Comparison of ENCODE assay signal across 8 cellular contexts in the genomic region with DNA sequence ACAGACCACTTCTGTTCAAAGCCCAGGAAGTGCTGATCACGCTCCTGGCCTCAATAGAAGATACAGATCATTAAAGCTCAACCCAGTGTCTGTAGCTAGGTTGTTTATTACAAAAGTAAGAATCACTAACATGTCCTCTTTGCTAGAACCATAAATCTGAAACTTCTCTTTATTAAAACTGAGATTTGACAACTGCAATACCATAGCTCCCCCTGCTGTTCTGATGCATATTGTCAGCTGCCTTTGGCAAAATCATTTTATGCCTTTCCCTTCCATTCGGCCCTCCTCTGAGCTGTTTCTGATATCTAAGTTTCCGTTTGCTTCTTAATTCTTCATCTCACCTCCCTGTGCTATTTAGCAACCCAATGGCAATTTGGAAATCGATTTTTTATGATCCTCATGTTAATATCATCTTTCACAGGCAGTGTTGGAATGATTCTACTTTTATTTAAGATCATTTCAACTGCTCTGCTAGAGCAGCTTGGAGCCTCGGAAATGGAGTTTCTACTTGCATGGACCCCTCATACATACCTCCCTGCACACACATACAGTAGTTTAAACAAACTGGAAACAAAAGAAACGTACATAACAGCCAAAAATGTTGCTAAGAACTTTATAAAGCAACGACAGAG.
DNase-seq lines count a peak whose midpoint lies in the region; ATAC-seq and TF ChIP-seq lines count a peak whose summit lies in the region.

No MANE protein-coding gene starts in this region.

- intact Hi-C loops in IMR-90 (cut with micrococcal nuclease) (loop anchor here (1.0 to 10.0 kb wide), 8 partner anchors 169 to 1113 kb away; no protein-coding TSS in a partner anchor), sciatic nerve (cut with DNase I) (no loop called here)

- H2AK5ac ChIP-seq in IMR-90 (ENCODE audit: low read depth, low read length) (no peak overlapping the region), neuronal stem cell (ENCODE audit: low read depth, low read length) (no peak overlapping the region)

- peak overlapping the region; percentile 63; the same call in 1 of the 2 replicates for H2BK20ac ChIP-seq in IMR-90 (ENCODE audit: low read depth, low read length)

- H3K4me2 ChIP-seq in IMR-90 (ENCODE audit: low read depth, low read length) = peak overlapping the region; percentile 34; the same call in 1 of the 2 replicates
- no peak overlapping the region for H3K4me2 ChIP-seq in neuronal stem cell (ENCODE audit: insufficient read depth, low read length, poor library complexity, severe bottlenecking)

- peak; percentile 94 for TF ChIP-seq RAD21 in IMR-90 (IDR thresholded peaks at IDR 0.05; ENCODE audit: low read length)

- dilution Hi-C loops in IMR-90 (cut with HindIII; ENCODE audit: low sequenced_read_pairs, unreplicated experiment) = no loop called here

- CTCF ChIA-PET in IMR-90 (lab: Yijun Ruan, JAX) = interaction anchor here (0.6 to 2.0 kb wide), 20 partner anchors 13 to 940 kb away, joined by 3 to 15 read pairs (median 4); no protein-coding TSS in a partner anchor

- H4K5ac ChIP-seq in IMR-90 (ENCODE audit: low read depth, low read length) = no peak overlapping the region

- peak; percentile 66 for ATAC-seq in GM21423 (IDR thresholded peaks at IDR 0.05; ENCODE audit: unreplicated experiment)
- peak; percentile 89 for ATAC-seq in IMR-90 (ENCODE audit: low read depth)
- no peak for ATAC-seq in sciatic nerve

- DNase-seq in NCI-H524 (lab: John Stamatoyannopoulos, UW) (peak; percentile 1 to 68), NCI-H524 treated with DMSO at 0.1 percent for 48 hours (lab: John Stamatoyannopoulos, UW) (no peak), IMR-90 (peak; percentile 69), SIG-M5 treated with dmso at 0.1 percent for 504 hours (lab: John Stamatoyannopoulos, UW; ENCODE audit: unreplicated experiment) (peak; percentile 65), epithelial cell of proximal tubule (ENCODE audit: low read depth) (peak; percentile 3), neuronal stem cell (ENCODE audit: low spot score) (peak; percentile 56), sciatic nerve (ENCODE audit: low spot score) (no peak)

- TF ChIP-seq CTCF in IMR-90 (conservative IDR thresholded peaks at IDR 0.05; ENCODE audit: low read depth, low read length) (peak; percentile 93), epithelial cell of proximal tubule (conservative IDR thresholded peaks at IDR 0.05; ENCODE audit: low read depth, low read length) (peak; percentile 91)

- H3K9ac ChIP-seq in IMR-90 (ENCODE audit: low read depth, low read length) (peak overlapping the region; percentile 46; the same call in 1 of the 2 replicates), neuronal stem cell (ENCODE audit: low read depth, low read length, poor library complexity) (no peak overlapping the region)

- no peaks in the 10 kb centered on the region for H3K9me1 ChIP-seq in IMR-90 (ENCODE audit: insufficient read depth, low read length)

- no peak overlapping the region for H3K56ac ChIP-seq in IMR-90 (ENCODE audit: extremely low read depth, insufficient read depth, low read length)

- no peak overlapping the region for H2BK5ac ChIP-seq in IMR-90 (ENCODE audit: low read depth, low read length, poor library complexity, severe bottlenecking)
- no peak overlapping the region for H2BK5ac ChIP-seq in neuronal stem cell (ENCODE audit: low read length)

- 0 out of 4 replicates have a peak overlapping the region, but pooled peaks of 1 of the 2 experiments have one; percentile 18 for H4K8ac ChIP-seq in IMR-90 (ENCODE audit: low read depth in 2 of 2, low read length in 2 of 2)
- no peak overlapping the region for H4K8ac ChIP-seq in neuronal stem cell (ENCODE audit: low read depth, low read length)

- H3K4me1 ChIP-seq in IMR-90 (ENCODE audit: control insufficient read depth, insufficient read depth, low read length) = no peaks in the 10 kb centered on the region
- no peaks in the 10 kb centered on the region for H3K4me1 ChIP-seq in neuronal stem cell (ENCODE audit: control insufficient read depth in 2 of 2, insufficient read depth in 1 of 2, low read depth in 1 of 2, low read length in 2 of 2)

- no peak overlapping the region for H3K18ac ChIP-seq in IMR-90 (ENCODE audit: low read depth, low read length)
- no peak overlapping the region for H3K18ac ChIP-seq in neuronal stem cell (ENCODE audit: low read length)

- peak overlapping the region; percentile 48 for H2BK120ac ChIP-seq in IMR-90 (ENCODE audit: low read depth, low read length)
- H2BK120ac ChIP-seq in neuronal stem cell (ENCODE audit: low read depth, low read length) = no peak overlapping the region

- no peaks in the 10 kb centered on the region for H4K20me1 ChIP-seq in IMR-90 (ENCODE audit: insufficient read depth, low read length)

- no peaks in the 10 kb centered on the region for H3K27me3 ChIP-seq in IMR-90 (ENCODE audit: control insufficient read depth, insufficient read depth, low read length)
- no peaks in the 10 kb centered on the region for H3K27me3 ChIP-seq in neuronal stem cell (ENCODE audit: control insufficient read depth in 3 of 3, insufficient read depth in 3 of 3, low read depth in 1 of 3, low read length in 3 of 3)

- H2AK9ac ChIP-seq in IMR-90 (replicated peaks; ENCODE audit: low read depth, low read length, poor library complexity) = no peak overlapping the region

- no peak for TF ChIP-seq POLR2A in IMR-90 (IDR thresholded peaks at IDR 0.05; ENCODE audit: low read depth, low read length)

- no peaks in the 10 kb centered on the region for H3K79me1 ChIP-seq in IMR-90 (ENCODE audit: low read depth in 1 of 2, low read length in 2 of 2)
- H3K79me1 ChIP-seq in neuronal stem cell (ENCODE audit: low read depth, low read length) = no peaks in the 10 kb centered on the region

- H3K23ac ChIP-seq in IMR-90 (ENCODE audit: low read depth, low read length) (no peak overlapping the region), neuronal stem cell (ENCODE audit: low read depth, low read length, poor library complexity) (no peak overlapping the region)

- H3K27ac ChIP-seq in IMR-90 (ENCODE audit: insufficient read depth, low read length) = no peak overlapping the region
- H3K27ac ChIP-seq in neuronal stem cell (replicated peaks; ENCODE audit: low read length) = no peak overlapping the region

- no peak overlapping the region for H3K14ac ChIP-seq in IMR-90 (replicated peaks; ENCODE audit: low read depth, low read length)
- no peak overlapping the region for H3K14ac ChIP-seq in neuronal stem cell (ENCODE audit: low read length)

- H3K9me3 ChIP-seq in IMR-90 (ENCODE audit: control insufficient read depth, insufficient read depth, low read length) = no peaks in the 10 kb centered on the region
- H3K9me3 ChIP-seq in neuronal stem cell (replicated peaks in 1 of 2; ENCODE audit: control insufficient read depth in 2 of 2, insufficient read depth in 1 of 2, low read depth in 1 of 2, low read length in 2 of 2) = no peaks in the 10 kb centered on the region

- H4K91ac ChIP-seq in IMR-90 (ENCODE audit: insufficient read depth, low read depth, low read length) (no peak overlapping the region), neuronal stem cell (ENCODE audit: low read depth, low read length, poor library complexity) (no peak overlapping the region)

- POLR2A ChIA-PET in IMR-90 (lab: Charles Lee; ENCODE audit: unreplicated experiment) = no interaction called here

- no TSS peak for BruUV-seq in IMR-90 (replicated peaks; lab: Mats Ljungman, UMichigan)

- no peak overlapping the region for H3K4ac ChIP-seq in IMR-90 (ENCODE audit: low read depth, low read length)
- H3K4ac ChIP-seq in neuronal stem cell (ENCODE audit: low read length) = no peak overlapping the region

- no peak overlapping the region for H2BK15ac ChIP-seq in IMR-90 (ENCODE audit: low read depth, low read length)
- H2BK15ac ChIP-seq in neuronal stem cell (ENCODE audit: low read length) = no peak overlapping the region

- H3K36me3 ChIP-seq in IMR-90 (ENCODE audit: control insufficient read depth, insufficient read depth, low read length) (no peaks in the 10 kb centered on the region), neuronal stem cell (replicated peaks in 1 of 2; ENCODE audit: control insufficient read depth in 2 of 2, insufficient read depth in 2 of 2, low read length in 2 of 2) (no peaks in the 10 kb centered on the region)

- no peak overlapping the region for H2BK12ac ChIP-seq in neuronal stem cell (ENCODE audit: low read length)

- WGBS in IMR-90 (ENCODE audit: extremely low coverage in 2 of 2, insufficient read length in 1 of 2), 2 experiments = 0% methylated on average over 1 of the region's 7 CpGs; no CpG with 5 or more reads in 1 of the 2 experiments
- WGBS in neuronal stem cell (ENCODE audit: extremely low coverage in 2 of 2, insufficient read length in 2 of 2, insufficient replicate concordance in 1 of 2), 2 donors = no CpG with 5 or more reads among the region's 7 CpGs

- H2AFZ ChIP-seq in IMR-90 (replicated peaks; ENCODE audit: low read length, poor library complexity) = no peak overlapping the region
- peak overlapping the region; percentile 26 for H2AFZ ChIP-seq in neuronal stem cell (ENCODE audit: low read length)

- in situ Hi-C loops in IMR-90 (cut with MboI; ENCODE audit: low sequenced_read_pairs) = loop anchor here (5.0 to 10.0 kb wide), 3 partner anchors 489 to 937 kb away; no protein-coding TSS in a partner anchor

- H3K4me3 ChIP-seq in IMR-90 (ENCODE audit: insufficient read depth, low read depth, low read length) (no peak overlapping the region), epithelial cell of proximal tubule (ENCODE audit: low read depth, low read length) (no peak overlapping the region), neuronal stem cell (ENCODE audit: low read length in 2 of 2) (no peak overlapping the region)

TF ChIP-seq in IMR-90, 13 proteins besides CTCF, POLR2A, EP300 and RAD21:
- TF ChIP-seq SMC3 (IDR thresholded peaks at IDR 0.05; ENCODE audit: low read depth, low read length) (peak; percentile 93), CHD1 (IDR thresholded peaks at IDR 0.05; ENCODE audit: low read depth, low read length) (no peak)

Comparison
In these comparisons a context has a peak if more than half of its experiments do, and no peak if none do; other contexts are left out.
1. DNase-seq: peak in NCI-H524 (2 of 2), IMR-90 (single experiment), SIG-M5 treated with dmso at 0.1 percent for 504 hours (single experiment), epithelial cell of proximal tubule (single experiment) and neuronal stem cell (single experiment); none in NCI-H524 treated with DMSO at 0.1 percent for 48 hours (single experiment) and sciatic nerve (single experiment).